In genomic region chr16:3047387-3047720, GRCh38 we compare ENCODE assay signal across 18 cellular contexts. TPM values are rescaled to one million over a fixed set of nuclear protein-coding genes. Genes with fewer than 3 reads are reported as not detected.
DNase-seq lines count a peak whose midpoint lies in the region; ATAC-seq and TF ChIP-seq lines count a peak whose summit lies in the region.
"Had no signal": no experiment of that assay in that cellular context is flagged by ENCODE, and none has a peak within 500 bp of the region (broad histone marks: within the 10 kb centered on the region; RNA-seq: fewer than 3 reads in every experiment).

No MANE protein-coding gene starts in this region.

- no peaks in the 10 kb centered on the region for H3K36me3 ChIP-seq in lower lobe of right lung
- H3K36me3 ChIP-seq: adrenal gland, gastroesophageal sphincter, sigmoid colon had no signal

- H3K36me3 Mint-ChIP-seq in activated T-helper 1 cell treated with anti-CD3 and anti-CD28 coated beads, Interleukin-12 subunit alpha, Interleukin-12 subunit beta, Interleukin-2, Interleukin-4 antibody, amounts not matched to agents 30 ng/mL and 10 ng/mL and 1 ng/mL, durations not matched to agents 14 hours and 24 hours and 36 hours (ENCODE audit: low read depth): peaks cover 10% of the 10 kb centered on the region
- H3K36me3 Mint-ChIP-seq: stimulated activated naive B cell treated with anti-CD40 and anti-IgM and Interleukin-4, amounts not matched to agents 10 μg/mL and 1 μg/mL and 100 μg/mL, for 72 hours had no signal

- H3K9me3 Mint-ChIP-seq in stimulated activated naive CD8-positive, alpha-beta T cell treated with anti-CD3 and anti-CD28 coated beads, Interleukin-15, amount 100 ng/mL, for 72 hours: no peaks in the 10 kb centered on the region
- no peaks in the 10 kb centered on the region for H3K9me3 Mint-ChIP-seq in activated T-helper 1 cell treated with anti-CD3 and anti-CD28 coated beads, Interleukin-12 subunit alpha, Interleukin-12 subunit beta, Interleukin-2, Interleukin-4 antibody, amounts not matched to agents 30 ng/mL and 10 ng/mL and 1 ng/mL, durations not matched to agents 14 hours and 24 hours and 36 hours
- H3K9me3 Mint-ChIP-seq: stimulated activated naive B cell treated with anti-CD40 and anti-IgM and Interleukin-4, amounts not matched to agents 10 μg/mL and 1 μg/mL and 100 μg/mL, for 72 hours had no signal

- intact Hi-C loops in activated T-helper 1 cell treated with anti-CD3 and anti-CD28 coated beads, Interleukin-12 subunit alpha, Interleukin-12 subunit beta, Interleukin-2, Interleukin-4 antibody, amounts not matched to agents 30 ng/mL and 10 ng/mL and 1 ng/mL, durations not matched to agents 14 hours and 24 hours and 36 hours (cut with micrococcal nuclease): no loop called here
- intact Hi-C loops in lower lobe of right lung (cut with DNase I): no loop called here

- H3K4me3 ChIP-seq in lower lobe of right lung: peak overlapping the region; percentile 52
- H3K4me3 ChIP-seq: GM23248, PC-9 had no signal

- DNase-seq in stimulated activated naive CD8-positive, alpha-beta T cell treated with anti-CD3 and anti-CD28 coated beads, Interleukin-15, amount 100 ng/mL, for 72 hours: no peak
- no peak for DNase-seq in stimulated activated naive CD8-positive, alpha-beta T cell treated with anti-CD3 and anti-CD28 coated beads, Interleukin-15, Interleukin-2, amounts not matched to agents 100 U/mL and 50 U/mL, for 24 hours
- DNase-seq in activated T-helper 1 cell treated with anti-CD3 and anti-CD28 coated beads, Interleukin-12 subunit alpha, Interleukin-12 subunit beta, Interleukin-2, Interleukin-4 antibody, amounts not matched to agents 30 ng/mL and 10 ng/mL and 1 ng/mL, durations not matched to agents 14 hours and 24 hours and 36 hours (ENCODE audit: low spot score): no peak
- DNase-seq in lower lobe of right lung: no peak
- DNase-seq in HEK293T (ENCODE audit: extremely low spot score): no peak
- no peak for DNase-seq in EL
- DNase-seq in medulla oblongata (ENCODE audit: extremely low spot score): no peak
- DNase-seq: adrenal gland; NCI-H510A; PC-9; sigmoid colon; stimulated activated naive B cell treated with anti-CD40 and anti-IgM and Interleukin-4, amounts not matched to agents 10 μg/mL and 1 μg/mL and 100 μg/mL, for 72 hours had no signal

- H3K27ac Mint-ChIP-seq in stimulated activated naive CD8-positive, alpha-beta T cell treated with anti-CD3 and anti-CD28 coated beads, Interleukin-15, amount 100 ng/mL, for 72 hours: no peak overlapping the region
- H3K27ac Mint-ChIP-seq in activated T-helper 1 cell treated with anti-CD3 and anti-CD28 coated beads, Interleukin-12 subunit alpha, Interleukin-12 subunit beta, Interleukin-2, Interleukin-4 antibody, amounts not matched to agents 30 ng/mL and 10 ng/mL and 1 ng/mL, durations not matched to agents 14 hours and 24 hours and 36 hours: peak overlapping the region; percentile 82
- H3K27ac Mint-ChIP-seq: stimulated activated naive B cell treated with anti-CD40 and anti-IgM and Interleukin-4, amounts not matched to agents 10 μg/mL and 1 μg/mL and 100 μg/mL, for 72 hours had no signal

- peak; percentile 20 for ATAC-seq in stimulated activated naive CD8-positive, alpha-beta T cell treated with anti-CD3 and anti-CD28 coated beads, Interleukin-15, amount 100 ng/mL, for 72 hours
- ATAC-seq in stimulated activated naive CD8-positive, alpha-beta T cell treated with anti-CD3 and anti-CD28 coated beads, Interleukin-15, Interleukin-2, amounts not matched to agents 100 U/mL and 50 U/mL, for 24 hours: no peak
- peak in 1 of 2 donors; percentile 11 for ATAC-seq in lower lobe of right lung
- ATAC-seq in GM21381 (IDR thresholded peaks at IDR 0.05; ENCODE audit: unreplicated experiment): no peak
- ATAC-seq: gastroesophageal sphincter had no signal

- H3K27me3 ChIP-seq in lower lobe of right lung (ENCODE audit: low read depth): peaks cover 73% of the 10 kb centered on the region

- CTCF ChIA-PET in HEK293T (lab: Yijun Ruan, JAX): interaction anchor here (1.4 to 2.3 kb wide), 3 partner anchors 11 to 19 kb away, joined by 7 to 9 read pairs (median 7); no protein-coding TSS in a partner anchor

- POLR2A ChIA-PET in HEK293T (lab: Yijun Ruan, JAX): interaction anchor here (1.0 to 1.8 kb wide), 2 partner anchors 13 to 16 kb away, joined by 3 to 5 read pairs; no protein-coding TSS in a partner anchor

- peaks cover 51% of the 10 kb centered on the region for H3K4me1 Mint-ChIP-seq in stimulated activated naive CD8-positive, alpha-beta T cell treated with anti-CD3 and anti-CD28 coated beads, Interleukin-15, amount 100 ng/mL, for 72 hours
- peaks cover 41% of the 10 kb centered on the region for H3K4me1 Mint-ChIP-seq in activated T-helper 1 cell treated with anti-CD3 and anti-CD28 coated beads, Interleukin-12 subunit alpha, Interleukin-12 subunit beta, Interleukin-2, Interleukin-4 antibody, amounts not matched to agents 30 ng/mL and 10 ng/mL and 1 ng/mL, durations not matched to agents 14 hours and 24 hours and 36 hours (ENCODE audit: low read depth)

- H3K9me3 ChIP-seq in lower lobe of right lung: no peaks in the 10 kb centered on the region
- H3K9me3 ChIP-seq: adrenal gland, gastroesophageal sphincter, sigmoid colon had no signal

- H3K4me3 Mint-ChIP-seq in stimulated activated naive CD8-positive, alpha-beta T cell treated with anti-CD3 and anti-CD28 coated beads, Interleukin-15, amount 100 ng/mL, for 72 hours: peak overlapping the region in 1 of 2 donors; percentile 40
- peak overlapping the region; percentile 77 for H3K4me3 Mint-ChIP-seq in activated T-helper 1 cell treated with anti-CD3 and anti-CD28 coated beads, Interleukin-12 subunit alpha, Interleukin-12 subunit beta, Interleukin-2, Interleukin-4 antibody, amounts not matched to agents 30 ng/mL and 10 ng/mL and 1 ng/mL, durations not matched to agents 14 hours and 24 hours and 36 hours

- peak overlapping the region; percentile 65 for H3K27ac ChIP-seq in lower lobe of right lung
- H3K27ac ChIP-seq: adrenal gland, gastroesophageal sphincter, GM23248, PC-9, sigmoid colon, VCaP had no signal

- no peak for TF ChIP-seq CTCF in lower lobe of right lung (IDR thresholded peaks at IDR 0.05)

- peaks cover 64% of the 10 kb centered on the region for H3K27me3 Mint-ChIP-seq in stimulated activated naive CD8-positive, alpha-beta T cell treated with anti-CD3 and anti-CD28 coated beads, Interleukin-15, amount 100 ng/mL, for 72 hours
- H3K27me3 Mint-ChIP-seq in activated T-helper 1 cell treated with anti-CD3 and anti-CD28 coated beads, Interleukin-12 subunit alpha, Interleukin-12 subunit beta, Interleukin-2, Interleukin-4 antibody, amounts not matched to agents 30 ng/mL and 10 ng/mL and 1 ng/mL, durations not matched to agents 14 hours and 24 hours and 36 hours (ENCODE audit: insufficient read depth): peaks cover 15% of the 10 kb centered on the region

- peaks cover 21% of the 10 kb centered on the region for H3K4me1 ChIP-seq in lower lobe of right lung

TF ChIP-seq in HEK293T, 16 proteins besides CTCF, POLR2A, EP300 and RAD21:
- TF ChIP-seq ARNT (IDR thresholded peaks at IDR 0.05) (no peak), PKNOX1 (IDR thresholded peaks at IDR 0.05) (no peak), LEF1 (IDR thresholded peaks at IDR 0.05; ENCODE audit: borderline replicate concordance) (no peak), SP1 (IDR thresholded peaks at IDR 0.05) (no peak), FOXK2 (IDR thresholded peaks at IDR 0.05) (no peak)

RNA-seq across cellular contexts. Expression of gene MMP25, which starts 1.0 kb away (rescaled TPM):
- total RNA-seq in activated T-helper 1 cell treated with anti-CD3 and anti-CD28 coated beads, Interleukin-12 subunit alpha, Interleukin-12 subunit beta, Interleukin-2, Interleukin-4 antibody, amounts not matched to agents 30 ng/mL and 10 ng/mL and 1 ng/mL, durations not matched to agents 14 hours and 24 hours and 36 hours: 11.9 and 12.8 TPM in 2 replicates
- 22.7 TPM for total RNA-seq in lower lobe of right lung
- total RNA-seq: chondrocyte, GM23248 had no signal

RNA-seq across cellular contexts. Expression of gene BICDL2, which starts 10.6 kb away (rescaled TPM):
- total RNA-seq in activated T-helper 1 cell treated with anti-CD3 and anti-CD28 coated beads, Interleukin-12 subunit alpha, Interleukin-12 subunit beta, Interleukin-2, Interleukin-4 antibody, amounts not matched to agents 30 ng/mL and 10 ng/mL and 1 ng/mL, durations not matched to agents 14 hours and 24 hours and 36 hours: 0.20 TPM in 1 of 2 replicates, not detected in the other
- 19.5 TPM for total RNA-seq in lower lobe of right lung
- total RNA-seq: chondrocyte, LHCN-M2 had no signal

RNA-seq across cellular contexts. Expression of gene IL32, which starts 18.1 kb away (rescaled TPM):
- 993 TPM in 2 replicates for total RNA-seq in activated T-helper 1 cell treated with anti-CD3 and anti-CD28 coated beads, Interleukin-12 subunit alpha, Interleukin-12 subunit beta, Interleukin-2, Interleukin-4 antibody, amounts not matched to agents 30 ng/mL and 10 ng/mL and 1 ng/mL, durations not matched to agents 14 hours and 24 hours and 36 hours
- total RNA-seq in lower lobe of right lung: 79.1 TPM

RNA-seq across cellular contexts. Expression of gene THOC6, which starts 23.5 kb away (rescaled TPM):
- total RNA-seq in activated T-helper 1 cell treated with anti-CD3 and anti-CD28 coated beads, Interleukin-12 subunit alpha, Interleukin-12 subunit beta, Interleukin-2, Interleukin-4 antibody, amounts not matched to agents 30 ng/mL and 10 ng/mL and 1 ng/mL, durations not matched to agents 14 hours and 24 hours and 36 hours: 48.3 and 49.0 TPM in 2 replicates
- total RNA-seq in lower lobe of right lung: 26.8 TPM

RNA-seq across cellular contexts. Expression of gene HCFC1R1, which starts 23.6 kb away (rescaled TPM):
- 30.0 and 30.9 TPM in 2 replicates for total RNA-seq in activated T-helper 1 cell treated with anti-CD3 and anti-CD28 coated beads, Interleukin-12 subunit alpha, Interleukin-12 subunit beta, Interleukin-2, Interleukin-4 antibody, amounts not matched to agents 30 ng/mL and 10 ng/mL and 1 ng/mL, durations not matched to agents 14 hours and 24 hours and 36 hours
- total RNA-seq in lower lobe of right lung: 43.2 TPM

Comparison
In these comparisons a context has a peak if more than half of its experiments do, and no peak if none do; other contexts are left out.
1. RNA of gene BICDL2, which starts 10.6 kb away (total RNA-seq): 19.5 TPM in lower lobe of right lung (single experiment); 0.20 TPM in activated T-helper 1 cell treated with anti-CD3 and anti-CD28 coated beads, Interleukin-12 subunit alpha, Interleukin-12 subunit beta, Interleukin-2, Interleukin-4 antibody, amounts not matched to agents 30 ng/mL and 10 ng/mL and 1 ng/mL, durations not matched to agents 14 hours and 24 hours and 36 hours; every median in the first group is over 10 times any median in the second.
2. RNA of gene IL32, which starts 18.1 kb away (total RNA-seq): 993 TPM in activated T-helper 1 cell treated with anti-CD3 and anti-CD28 coated beads, Interleukin-12 subunit alpha, Interleukin-12 subunit beta, Interleukin-2, Interleukin-4 antibody, amounts not matched to agents 30 ng/mL and 10 ng/mL and 1 ng/mL, durations not matched to agents 14 hours and 24 hours and 36 hours; 79.1 TPM in lower lobe of right lung (single experiment); every median in the first group is over 10 times any median in the second.